In the genomic region with DNA sequence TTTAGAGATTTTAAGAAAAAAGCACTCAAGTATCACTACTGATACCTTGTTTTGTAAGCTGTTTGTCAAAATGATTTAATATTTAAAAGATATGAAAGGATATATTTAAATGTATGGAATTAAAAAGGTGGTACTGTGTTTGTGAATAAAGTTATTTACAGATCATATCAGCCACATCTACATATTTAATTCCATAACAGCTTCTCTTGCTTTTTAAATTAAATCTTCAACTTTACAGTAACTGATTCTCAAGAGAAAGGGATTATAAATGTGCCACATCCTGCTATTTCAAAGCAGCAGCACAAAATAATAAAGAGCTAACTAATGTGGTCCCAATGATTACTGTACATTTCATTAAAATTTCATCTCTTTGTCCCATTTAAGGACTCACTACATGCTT, we compare ENCODE assay signal across 22 cellular contexts.
"Had no signal": no experiment of that assay in that cellular context is flagged by ENCODE, and none has a peak within 500 bp of the region (broad histone marks: within the 10 kb centered on the region; RNA-seq: fewer than 3 reads in every experiment).

No MANE protein-coding gene starts in this region.

- H3K9me3 Mint-ChIP-seq: activated naive CD4-positive, alpha-beta T cell treated with anti-CD3 and anti-CD28 coated beads, Interleukin-2, amount 50 U/mL, for 72 hours; central memory CD8-positive, alpha-beta T cell; naive thymus-derived CD4-positive, alpha-beta T cell; neural crest cell; stimulated activated naive B cell treated with anti-CD40 and anti-IgM and Interleukin-4, amounts not matched to agents 10 μg/mL and 1 μg/mL and 100 μg/mL, for 72 hours; WTC11 had no signal

- H3K36me3 ChIP-seq: breast epithelium, esophagus squamous epithelium, heart left ventricle, lower lobe of right lung, thoracic aorta, upper lobe of left lung had no signal

- H3K27me3 Mint-ChIP-seq: central memory CD8-positive, alpha-beta T cell; naive thymus-derived CD4-positive, alpha-beta T cell; stimulated activated naive B cell treated with anti-CD40 and anti-IgM and Interleukin-4, amounts not matched to agents 10 μg/mL and 1 μg/mL and 100 μg/mL, for 72 hours had no signal

- ATAC-seq: activated naive CD4-positive, alpha-beta T cell treated with anti-CD3 and anti-CD28 coated beads, Interleukin-2, amount 50 U/mL, for 72 hours; lower lobe of right lung; naive thymus-derived CD4-positive, alpha-beta T cell; sciatic nerve; stimulated activated naive B cell treated with anti-CD40 and anti-IgM and Interleukin-4, amounts not matched to agents 10 μg/mL and 1 μg/mL and 100 μg/mL, for 72 hours; WTC11 had no signal

- H3K9me3 ChIP-seq: breast epithelium, esophagus squamous epithelium, heart left ventricle, lower lobe of right lung, thoracic aorta, upper lobe of left lung had no signal

- H3K27ac Mint-ChIP-seq: activated naive CD4-positive, alpha-beta T cell treated with anti-CD3 and anti-CD28 coated beads, Interleukin-2, amount 50 U/mL, for 72 hours; naive thymus-derived CD4-positive, alpha-beta T cell; stimulated activated naive B cell treated with anti-CD40 and anti-IgM and Interleukin-4, amounts not matched to agents 10 μg/mL and 1 μg/mL and 100 μg/mL, for 72 hours; WTC11 had no signal

- H3K27me3 ChIP-seq: breast epithelium, esophagus squamous epithelium, heart left ventricle, upper lobe of left lung had no signal

- H3K4me3 Mint-ChIP-seq: central memory CD8-positive, alpha-beta T cell; neural crest cell; stimulated activated naive B cell treated with anti-CD40 and anti-IgM and Interleukin-4, amounts not matched to agents 10 μg/mL and 1 μg/mL and 100 μg/mL, for 72 hours; WTC11 had no signal

- H3K27ac ChIP-seq: breast epithelium, coronary artery, esophagus squamous epithelium, heart left ventricle, lower lobe of right lung, thoracic aorta, upper lobe of left lung had no signal

- H3K4me3 ChIP-seq: breast epithelium, coronary artery, esophagus squamous epithelium, heart left ventricle, lower lobe of right lung, thoracic aorta, upper lobe of left lung had no signal

- DNase-seq: activated gamma-delta T cell treated with Interleukin-2 at 50 U/mL for 16 hours; activated T-cell treated with anti-CD3 and anti-CD28 coated beads, Interleukin-2, amount 50 U/mL, for 1 hour; esophagus squamous epithelium; heart left ventricle; kidney; lower lobe of right lung; mesendoderm; naive thymus-derived CD4-positive, alpha-beta T cell; occipital lobe; stimulated activated CD4-positive, alpha-beta T cell treated with anti-CD3 and anti-CD28 coated beads, Interleukin-2, amount 100 ng/mL, for 48 hours; stimulated activated CD8-positive, alpha-beta memory T cell treated with anti-CD3 and anti-CD28 coated beads, Interleukin-4, amount 100 ng/mL, for 48 hours; stimulated activated naive B cell treated with anti-CD40 and anti-IgM and Interleukin-4, amounts not matched to agents 10 μg/mL and 1 μg/mL and 100 μg/mL, for 72 hours; T-helper 9 cell; upper lobe of left lung had no signal

- H3K36me3 Mint-ChIP-seq: activated naive CD4-positive, alpha-beta T cell treated with anti-CD3 and anti-CD28 coated beads, Interleukin-2, amount 50 U/mL, for 72 hours; WTC11 had no signal
